10 cellular contexts compared by ENCODE assay signal in the genomic region with DNA sequence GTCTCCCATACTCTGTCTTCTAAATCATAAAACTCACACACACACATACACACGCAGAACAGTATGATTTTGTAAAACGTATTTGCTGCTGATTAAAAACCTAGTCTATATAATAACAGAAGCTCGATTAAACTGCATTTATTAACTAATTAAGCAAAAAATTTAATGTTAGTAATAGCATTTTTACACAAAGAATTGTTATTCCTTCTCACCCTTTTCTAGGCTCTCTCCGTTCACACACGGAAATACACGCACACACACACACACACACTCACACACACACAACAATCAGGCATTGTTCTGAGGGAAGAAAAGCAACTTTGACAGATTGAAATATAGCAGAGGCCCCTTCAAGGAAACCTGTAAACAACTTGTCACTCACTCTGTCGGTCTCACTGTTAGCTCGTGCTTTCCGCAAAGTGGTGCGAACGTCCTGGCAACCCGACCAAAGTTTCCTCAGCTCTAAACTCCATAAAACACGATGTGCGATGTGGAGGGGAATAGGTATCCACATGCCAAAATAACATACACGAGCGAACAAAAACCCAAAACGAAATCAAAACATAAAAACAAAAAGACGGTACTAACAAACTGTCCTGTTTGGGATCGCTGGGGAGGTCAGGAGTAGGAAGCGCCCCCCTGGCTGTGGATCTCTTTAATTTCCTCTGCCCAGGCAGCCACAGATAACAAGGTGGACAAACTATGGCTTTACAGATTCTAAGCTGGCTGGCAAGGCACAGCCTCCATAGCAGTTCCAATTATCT. TPM values are rescaled to one million over a fixed set of nuclear protein-coding genes. Genes with fewer than 3 reads are reported as not detected.
DNase-seq lines count a peak whose midpoint lies in the region; ATAC-seq and TF ChIP-seq lines count a peak whose summit lies in the region.
"Had no signal": no experiment of that assay in that cellular context is flagged by ENCODE, and none has a peak within 500 bp of the region (broad histone marks: within the 10 kb centered on the region; RNA-seq: fewer than 3 reads in every experiment).

No MANE protein-coding gene starts in this region.

- H3K36me3 ChIP-seq in left lung (no peaks in the 10 kb centered on the region), thyroid gland (no peaks in the 10 kb centered on the region)
- no peaks in the 10 kb centered on the region for H3K36me3 ChIP-seq in naive thymus-derived CD4-positive, alpha-beta T cell (ENCODE audit: control insufficient read depth in 2 of 3, insufficient read depth in 3 of 3, low read length in 3 of 3)

- H3K9me3 ChIP-seq in left lung, result no peaks in the 10 kb centered on the region
- no peaks in the 10 kb centered on the region for H3K9me3 ChIP-seq in thyroid gland
- H3K9me3 ChIP-seq in naive thymus-derived CD4-positive, alpha-beta T cell (ENCODE audit: control insufficient read depth in 2 of 3, low read length in 3 of 3), result no peaks in the 10 kb centered on the region

- TF ChIP-seq POLR2A in thyroid gland (IDR thresholded peaks at IDR 0.05), result no peak

- peak overlapping the region; percentile 31 to 71 (median 52) for H3K4me3 ChIP-seq in dorsolateral prefrontal cortex
- H3K4me3 ChIP-seq in left lung, result peak overlapping the region; percentile 25 to 35
- peak overlapping the region in 2 of 3 donors; percentile 26 to 44 for H3K4me3 ChIP-seq in thyroid gland (replicated peaks in 1 of 3)
- no peak overlapping the region for H3K4me3 ChIP-seq in naive thymus-derived CD4-positive, alpha-beta T cell (ENCODE audit: low read length)

- no peak overlapping the region for H3K27ac Mint-ChIP-seq in naive thymus-derived CD4-positive, alpha-beta T cell

- POLR2A ChIA-PET in naive thymus-derived CD4-positive, alpha-beta T cell (lab: Charles Lee), result no interaction called here

- H3K9me3 Mint-ChIP-seq in naive thymus-derived CD4-positive, alpha-beta T cell, result no peaks in the 10 kb centered on the region

- H3K27me3 ChIP-seq in dorsolateral prefrontal cortex, result peaks cover 0 to 41% (median 7%) of the 10 kb centered on the region in 45 donors
- peaks cover 0 to 31% of the 10 kb centered on the region in 2 donors for H3K27me3 ChIP-seq in left lung
- H3K27me3 ChIP-seq in thyroid gland, result no peaks in the 10 kb centered on the region
- no peaks in the 10 kb centered on the region for H3K27me3 ChIP-seq in naive thymus-derived CD4-positive, alpha-beta T cell (ENCODE audit: control insufficient read depth in 2 of 2, insufficient read depth in 2 of 2, low read length in 2 of 2)

- WGBS in thyroid gland, 2 donors, result 1% methylated on average over 20 of the region's 20 CpGs

- no peak overlapping the region for H3K4me3 Mint-ChIP-seq in naive thymus-derived CD4-positive, alpha-beta T cell

- peak; percentile 74 for ATAC-seq in left lung
- ATAC-seq in naive thymus-derived CD4-positive, alpha-beta T cell, result no peak
- ATAC-seq in HG02678 (IDR thresholded peaks at IDR 0.05; ENCODE audit: unreplicated experiment), result no peak

- H3K27ac ChIP-seq in dorsolateral prefrontal cortex (peak overlapping the region in 17 of 59 donors; percentile 5 to 65 (median 34)), left lung (no peak overlapping the region), thyroid gland (no peak overlapping the region)
- H3K27ac ChIP-seq in naive thymus-derived CD4-positive, alpha-beta T cell (ENCODE audit: low read depth, low read length), result no peak overlapping the region

- DNase-seq in NCI-H1092 treated with DMSO at 0.1 percent for 48 hours (lab: John Stamatoyannopoulos, UW) (peak; percentile 60), NCI-H1092 (lab: John Stamatoyannopoulos, UW) (no peak), dorsolateral prefrontal cortex (peak in 1 of 10 donors; percentile 40), left lung (no peak), thyroid gland (peak; percentile 16 to 23), NK-92 (lab: John Stamatoyannopoulos, UW; ENCODE audit: unreplicated experiment) (no peak)
- DNase-seq in naive thymus-derived CD4-positive, alpha-beta T cell, result no peak
- DNase-seq: cortex of kidney had no signal

- intact Hi-C loops in dorsolateral prefrontal cortex (cut with DNase I) (no loop called here), left lung (cut with DNase I) (no loop called here), thyroid gland (cut with DNase I) (no loop called here)
- intact Hi-C loops in naive thymus-derived CD4-positive, alpha-beta T cell (cut with micrococcal nuclease), result no loop called here

- CTCF ChIA-PET in naive thymus-derived CD4-positive, alpha-beta T cell (lab: Charles Lee), result no interaction called here

- H3K4me1 ChIP-seq in left lung (no peaks in the 10 kb centered on the region), thyroid gland (no peaks in the 10 kb centered on the region)
- no peaks in the 10 kb centered on the region for H3K4me1 ChIP-seq in naive thymus-derived CD4-positive, alpha-beta T cell (ENCODE audit: control insufficient read depth in 2 of 2, insufficient read depth in 2 of 2, low read length in 2 of 2)

- H3K27me3 Mint-ChIP-seq in naive thymus-derived CD4-positive, alpha-beta T cell, result peaks cover 0 to 5% (median 0%) of the 10 kb centered on the region in 5 donors

- H3K36me3 Mint-ChIP-seq in naive thymus-derived CD4-positive, alpha-beta T cell, result no peaks in the 10 kb centered on the region

- H3K4me1 Mint-ChIP-seq in naive thymus-derived CD4-positive, alpha-beta T cell, result no peaks in the 10 kb centered on the region

- TF ChIP-seq CTCF in dorsolateral prefrontal cortex (IDR thresholded peaks at IDR 0.05 in 54 of 56, conservative IDR thresholded peaks at IDR 0.05 in 2 of 56; ENCODE audit: low read depth in 1 of 56, partially characterized antibody in 56 of 56), result peak in 2 of 56 donors; percentile 14
- no peak for TF ChIP-seq CTCF in left lung (IDR thresholded peaks at IDR 0.05)
- TF ChIP-seq CTCF in thyroid gland (IDR thresholded peaks at IDR 0.05), result no peak

RNA-seq across cellular contexts. Expression of a gene that starts 0.7 kb away (rescaled TPM):
- 100 to 1,000 TPM in 3 of 120 experiments, 10 to 100 TPM in 117; 34.5 to 126 (median 65.9) TPM for total RNA-seq in dorsolateral prefrontal cortex
- total RNA-seq in left lung, result 10 to 100 TPM; 10.0 to 12.2 TPM
- total RNA-seq in thyroid gland, result 10 to 100 TPM; 13.2 to 32.4 (median 23.3) TPM
- under 1 TPM in 1 of 5 experiments, not detected in 4; 0.05 TPM for total RNA-seq in naive thymus-derived CD4-positive, alpha-beta T cell
- not detected for polyA plus RNA-seq in naive thymus-derived CD4-positive, alpha-beta T cell
- total RNA-seq: A172 had no signal

Comparison
In these comparisons a context has a peak if more than half of its experiments do, and no peak if none do; other contexts are left out.
1. DNase-seq: peak in NCI-H1092 treated with DMSO at 0.1 percent for 48 hours (single experiment) and thyroid gland (2 of 2); none in NCI-H1092 (single experiment), left lung (0 of 2), NK-92 (single experiment) and naive thymus-derived CD4-positive, alpha-beta T cell (0 of 9).
2. RNA of a gene that starts 0.7 kb away (total RNA-seq): 34.5 to 126 TPM in dorsolateral prefrontal cortex, 13.2 to 32.4 TPM in thyroid gland and 10.0 to 12.2 TPM in left lung; 0.05 TPM in naive thymus-derived CD4-positive, alpha-beta T cell; every median in the first group is over 4 times any median in the second.